ENCODE assay signal across 1 cellular context in the genomic region with DNA sequence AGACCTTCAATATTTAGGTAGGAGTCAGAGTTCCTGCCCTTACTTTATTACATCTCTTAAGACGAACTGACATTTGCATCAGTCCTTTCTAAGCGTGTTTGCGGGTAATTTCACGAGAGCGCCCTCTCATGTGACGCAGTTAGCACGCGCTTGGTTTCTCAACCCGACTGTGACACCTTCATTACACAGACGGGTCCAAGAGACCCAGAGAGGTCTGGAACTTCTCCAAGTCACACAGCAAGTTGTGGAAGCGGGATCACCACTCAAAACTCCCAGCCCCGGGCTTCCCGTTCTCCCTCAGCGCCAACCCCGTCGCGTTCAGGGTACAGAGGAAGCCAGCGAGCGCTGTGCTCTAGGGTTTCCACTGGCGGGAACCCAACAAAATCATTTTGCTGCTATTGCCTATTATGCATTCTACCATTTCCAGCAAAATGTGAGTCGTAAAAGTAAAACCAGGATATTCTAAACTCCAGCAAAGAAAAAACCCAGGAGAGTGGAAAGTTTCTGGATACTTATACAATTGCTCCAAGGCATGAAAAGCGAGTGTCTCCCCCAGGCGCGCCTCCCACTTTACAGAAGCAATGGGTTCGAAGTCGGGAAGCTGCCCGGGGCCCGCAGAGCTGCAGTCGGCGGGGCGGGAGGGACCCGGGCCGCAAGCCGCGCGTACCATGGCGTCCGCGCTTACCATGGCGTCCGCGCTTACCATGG.
TF ChIP-seq lines count a peak whose summit lies in the region.

No MANE protein-coding gene starts in this region.

TF ChIP-seq in K562, 482 proteins besides CTCF, POLR2A, EP300 and RAD21 (continued from another document and continues in another):
- TF ChIP-seq, protein P1, sequence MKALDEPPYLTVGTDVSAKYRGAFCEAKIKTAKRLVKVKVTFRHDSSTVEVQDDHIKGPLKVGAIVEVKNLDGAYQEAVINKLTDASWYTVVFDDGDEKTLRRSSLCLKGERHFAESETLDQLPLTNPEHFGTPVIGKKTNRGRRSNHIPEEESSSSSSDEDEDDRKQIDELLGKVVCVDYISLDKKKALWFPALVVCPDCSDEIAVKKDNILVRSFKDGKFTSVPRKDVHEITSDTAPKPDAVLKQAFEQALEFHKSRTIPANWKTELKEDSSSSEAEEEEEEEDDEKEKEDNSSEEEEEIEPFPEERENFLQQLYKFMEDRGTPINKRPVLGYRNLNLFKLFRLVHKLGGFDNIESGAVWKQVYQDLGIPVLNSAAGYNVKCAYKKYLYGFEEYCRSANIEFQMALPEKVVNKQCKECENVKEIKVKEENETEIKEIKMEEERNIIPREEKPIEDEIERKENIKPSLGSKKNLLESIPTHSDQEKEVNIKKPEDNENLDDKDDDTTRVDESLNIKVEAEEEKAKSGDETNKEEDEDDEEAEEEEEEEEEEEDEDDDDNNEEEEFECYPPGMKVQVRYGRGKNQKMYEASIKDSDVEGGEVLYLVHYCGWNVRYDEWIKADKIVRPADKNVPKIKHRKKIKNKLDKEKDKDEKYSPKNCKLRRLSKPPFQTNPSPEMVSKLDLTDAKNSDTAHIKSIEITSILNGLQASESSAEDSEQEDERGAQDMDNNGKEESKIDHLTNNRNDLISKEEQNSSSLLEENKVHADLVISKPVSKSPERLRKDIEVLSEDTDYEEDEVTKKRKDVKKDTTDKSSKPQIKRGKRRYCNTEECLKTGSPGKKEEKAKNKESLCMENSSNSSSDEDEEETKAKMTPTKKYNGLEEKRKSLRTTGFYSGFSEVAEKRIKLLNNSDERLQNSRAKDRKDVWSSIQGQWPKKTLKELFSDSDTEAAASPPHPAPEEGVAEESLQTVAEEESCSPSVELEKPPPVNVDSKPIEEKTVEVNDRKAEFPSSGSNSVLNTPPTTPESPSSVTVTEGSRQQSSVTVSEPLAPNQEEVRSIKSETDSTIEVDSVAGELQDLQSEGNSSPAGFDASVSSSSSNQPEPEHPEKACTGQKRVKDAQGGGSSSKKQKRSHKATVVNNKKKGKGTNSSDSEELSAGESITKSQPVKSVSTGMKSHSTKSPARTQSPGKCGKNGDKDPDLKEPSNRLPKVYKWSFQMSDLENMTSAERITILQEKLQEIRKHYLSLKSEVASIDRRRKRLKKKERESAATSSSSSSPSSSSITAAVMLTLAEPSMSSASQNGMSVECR (CRISPR knock-in tag; IDR thresholded peaks at IDR 0.05) = no peak
- TF ChIP-seq FIP1L1 (IDR thresholded peaks at IDR 0.05; ENCODE audit: low read depth, low read length, poor library complexity, severe bottlenecking) (no peak), NR2C2 (CRISPR knock-in tag; IDR thresholded peaks at IDR 0.05) (no peak), NR2C2 (tag; IDR thresholded peaks at IDR 0.05) (no peak; the same call in 1 of the 2 replicates), ZNF436 (CRISPR knock-in tag; IDR thresholded peaks at IDR 0.05) (no peak), MXI1 (IDR thresholded peaks at IDR 0.05; ENCODE audit: low read depth, low read length) (no peak; the same call in 1 of the 2 replicates), FOXJ3 (CRISPR knock-in tag; IDR thresholded peaks at IDR 0.05) (no peak), GTF2A2 (tag; IDR thresholded peaks at IDR 0.05) (no peak), CBX3 (IDR thresholded peaks at IDR 0.05; ENCODE audit: borderline replicate concordance in 1 of 2, low read length in 2 of 2) (no peak), SP2 (IDR thresholded peaks at IDR 0.05; ENCODE audit: extremely low read depth, low read depth, low read length, poor library complexity, severe bottlenecking) (no peak), NFXL1 (CRISPR knock-in tag; IDR thresholded peaks at IDR 0.05) (no peak), POLR3A (IDR thresholded peaks at IDR 0.05; ENCODE audit: borderline replicate concordance, extremely low read depth, insufficient read depth, insufficient read length) (no peak), SETDB1 (IDR thresholded peaks at IDR 0.05; ENCODE audit: low read length) (no peak), KDM5B (IDR thresholded peaks at IDR 0.05; ENCODE audit: insufficient replicate concordance, low read depth, low read length) (no peak), ZNF57 (CRISPR knock-in tag; IDR thresholded peaks at IDR 0.05) (no peak), ESRRA (IDR thresholded peaks at IDR 0.05; ENCODE audit: borderline replicate concordance, low read depth) (no peak), CBX5 (IDR thresholded peaks at IDR 0.05; ENCODE audit: borderline replicate concordance, low read depth) (no peak), RB1 (IDR thresholded peaks at IDR 0.05; ENCODE audit: low read depth) (no peak), PHB2 (IDR thresholded peaks at IDR 0.05; ENCODE audit: low read depth) (no peak), NRF1 (conservative IDR thresholded peaks at IDR 0.05 in 1 of 2, IDR thresholded peaks at IDR 0.05 in 1 of 2) (no peak), CREBBP (IDR thresholded peaks at IDR 0.05; ENCODE audit: low read depth, low read length) (no peak), ZNF165 (CRISPR knock-in tag; IDR thresholded peaks at IDR 0.05; ENCODE audit: borderline replicate concordance) (no peak), ZNF408 (CRISPR knock-in tag; IDR thresholded peaks at IDR 0.05; ENCODE audit: low read depth) (no peak), KHSRP (IDR thresholded peaks at IDR 0.05) (no peak), IRF9 (tag; IDR thresholded peaks at IDR 0.05) (no peak), CHD4 (IDR thresholded peaks at IDR 0.05; ENCODE audit: insufficient read depth, insufficient replicate concordance, low read depth, low read length, poor library complexity, severe bottlenecking) (peak; percentile 66), KLF6 (CRISPR knock-in tag; IDR thresholded peaks at IDR 0.05; ENCODE audit: borderline replicate concordance) (no peak), ZNF282 (CRISPR knock-in tag; IDR thresholded peaks at IDR 0.05) (no peak), RFX1 (IDR thresholded peaks at IDR 0.05) (no peak), ZBTB2 (IDR thresholded peaks at IDR 0.05) (no peak), SRF (CRISPR knock-in tag; IDR thresholded peaks at IDR 0.05) (no peak), NR1H2 (CRISPR knock-in tag; IDR thresholded peaks at IDR 0.05) (no peak), EGR1 (conservative IDR thresholded peaks at IDR 0.05) (no peak), PRMT5 (CRISPR knock-in tag; IDR thresholded peaks at IDR 0.05) (no peak)
- TF ChIP-seq, protein P2, sequence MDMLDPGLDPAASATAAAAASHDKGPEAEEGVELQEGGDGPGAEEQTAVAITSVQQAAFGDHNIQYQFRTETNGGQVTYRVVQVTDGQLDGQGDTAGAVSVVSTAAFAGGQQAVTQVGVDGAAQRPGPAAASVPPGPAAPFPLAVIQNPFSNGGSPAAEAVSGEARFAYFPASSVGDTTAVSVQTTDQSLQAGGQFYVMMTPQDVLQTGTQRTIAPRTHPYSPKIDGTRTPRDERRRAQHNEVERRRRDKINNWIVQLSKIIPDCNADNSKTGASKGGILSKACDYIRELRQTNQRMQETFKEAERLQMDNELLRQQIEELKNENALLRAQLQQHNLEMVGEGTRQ (CRISPR knock-in tag; IDR thresholded peaks at IDR 0.05) = peak; percentile 44; the same call in 1 of the 2 replicates
- TF ChIP-seq, protein P3, sequence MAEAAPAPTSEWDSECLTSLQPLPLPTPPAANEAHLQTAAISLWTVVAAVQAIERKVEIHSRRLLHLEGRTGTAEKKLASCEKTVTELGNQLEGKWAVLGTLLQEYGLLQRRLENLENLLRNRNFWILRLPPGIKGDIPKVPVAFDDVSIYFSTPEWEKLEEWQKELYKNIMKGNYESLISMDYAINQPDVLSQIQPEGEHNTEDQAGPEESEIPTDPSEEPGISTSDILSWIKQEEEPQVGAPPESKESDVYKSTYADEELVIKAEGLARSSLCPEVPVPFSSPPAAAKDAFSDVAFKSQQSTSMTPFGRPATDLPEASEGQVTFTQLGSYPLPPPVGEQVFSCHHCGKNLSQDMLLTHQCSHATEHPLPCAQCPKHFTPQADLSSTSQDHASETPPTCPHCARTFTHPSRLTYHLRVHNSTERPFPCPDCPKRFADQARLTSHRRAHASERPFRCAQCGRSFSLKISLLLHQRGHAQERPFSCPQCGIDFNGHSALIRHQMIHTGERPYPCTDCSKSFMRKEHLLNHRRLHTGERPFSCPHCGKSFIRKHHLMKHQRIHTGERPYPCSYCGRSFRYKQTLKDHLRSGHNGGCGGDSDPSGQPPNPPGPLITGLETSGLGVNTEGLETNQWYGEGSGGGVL (CRISPR knock-in tag; IDR thresholded peaks at IDR 0.05) = no peak
- TF ChIP-seq, protein P4, sequence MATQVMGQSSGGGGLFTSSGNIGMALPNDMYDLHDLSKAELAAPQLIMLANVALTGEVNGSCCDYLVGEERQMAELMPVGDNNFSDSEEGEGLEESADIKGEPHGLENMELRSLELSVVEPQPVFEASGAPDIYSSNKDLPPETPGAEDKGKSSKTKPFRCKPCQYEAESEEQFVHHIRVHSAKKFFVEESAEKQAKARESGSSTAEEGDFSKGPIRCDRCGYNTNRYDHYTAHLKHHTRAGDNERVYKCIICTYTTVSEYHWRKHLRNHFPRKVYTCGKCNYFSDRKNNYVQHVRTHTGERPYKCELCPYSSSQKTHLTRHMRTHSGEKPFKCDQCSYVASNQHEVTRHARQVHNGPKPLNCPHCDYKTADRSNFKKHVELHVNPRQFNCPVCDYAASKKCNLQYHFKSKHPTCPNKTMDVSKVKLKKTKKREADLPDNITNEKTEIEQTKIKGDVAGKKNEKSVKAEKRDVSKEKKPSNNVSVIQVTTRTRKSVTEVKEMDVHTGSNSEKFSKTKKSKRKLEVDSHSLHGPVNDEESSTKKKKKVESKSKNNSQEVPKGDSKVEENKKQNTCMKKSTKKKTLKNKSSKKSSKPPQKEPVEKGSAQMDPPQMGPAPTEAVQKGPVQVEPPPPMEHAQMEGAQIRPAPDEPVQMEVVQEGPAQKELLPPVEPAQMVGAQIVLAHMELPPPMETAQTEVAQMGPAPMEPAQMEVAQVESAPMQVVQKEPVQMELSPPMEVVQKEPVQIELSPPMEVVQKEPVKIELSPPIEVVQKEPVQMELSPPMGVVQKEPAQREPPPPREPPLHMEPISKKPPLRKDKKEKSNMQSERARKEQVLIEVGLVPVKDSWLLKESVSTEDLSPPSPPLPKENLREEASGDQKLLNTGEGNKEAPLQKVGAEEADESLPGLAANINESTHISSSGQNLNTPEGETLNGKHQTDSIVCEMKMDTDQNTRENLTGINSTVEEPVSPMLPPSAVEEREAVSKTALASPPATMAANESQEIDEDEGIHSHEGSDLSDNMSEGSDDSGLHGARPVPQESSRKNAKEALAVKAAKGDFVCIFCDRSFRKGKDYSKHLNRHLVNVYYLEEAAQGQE (CRISPR knock-in tag; IDR thresholded peaks at IDR 0.05; ENCODE audit: low read depth) = no peak
- TF ChIP-seq, protein P5, sequence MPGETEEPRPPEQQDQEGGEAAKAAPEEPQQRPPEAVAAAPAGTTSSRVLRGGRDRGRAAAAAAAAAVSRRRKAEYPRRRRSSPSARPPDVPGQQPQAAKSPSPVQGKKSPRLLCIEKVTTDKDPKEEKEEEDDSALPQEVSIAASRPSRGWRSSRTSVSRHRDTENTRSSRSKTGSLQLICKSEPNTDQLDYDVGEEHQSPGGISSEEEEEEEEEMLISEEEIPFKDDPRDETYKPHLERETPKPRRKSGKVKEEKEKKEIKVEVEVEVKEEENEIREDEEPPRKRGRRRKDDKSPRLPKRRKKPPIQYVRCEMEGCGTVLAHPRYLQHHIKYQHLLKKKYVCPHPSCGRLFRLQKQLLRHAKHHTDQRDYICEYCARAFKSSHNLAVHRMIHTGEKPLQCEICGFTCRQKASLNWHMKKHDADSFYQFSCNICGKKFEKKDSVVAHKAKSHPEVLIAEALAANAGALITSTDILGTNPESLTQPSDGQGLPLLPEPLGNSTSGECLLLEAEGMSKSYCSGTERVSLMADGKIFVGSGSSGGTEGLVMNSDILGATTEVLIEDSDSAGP (CRISPR knock-in tag; IDR thresholded peaks at IDR 0.05) = no peak
- TF ChIP-seq, protein P6, sequence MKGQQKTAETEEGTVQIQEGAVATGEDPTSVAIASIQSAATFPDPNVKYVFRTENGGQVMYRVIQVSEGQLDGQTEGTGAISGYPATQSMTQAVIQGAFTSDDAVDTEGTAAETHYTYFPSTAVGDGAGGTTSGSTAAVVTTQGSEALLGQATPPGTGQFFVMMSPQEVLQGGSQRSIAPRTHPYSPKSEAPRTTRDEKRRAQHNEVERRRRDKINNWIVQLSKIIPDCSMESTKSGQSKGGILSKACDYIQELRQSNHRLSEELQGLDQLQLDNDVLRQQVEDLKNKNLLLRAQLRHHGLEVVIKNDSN (CRISPR knock-in tag; IDR thresholded peaks at IDR 0.05) = peak; percentile 80
- TF ChIP-seq, protein P7, sequence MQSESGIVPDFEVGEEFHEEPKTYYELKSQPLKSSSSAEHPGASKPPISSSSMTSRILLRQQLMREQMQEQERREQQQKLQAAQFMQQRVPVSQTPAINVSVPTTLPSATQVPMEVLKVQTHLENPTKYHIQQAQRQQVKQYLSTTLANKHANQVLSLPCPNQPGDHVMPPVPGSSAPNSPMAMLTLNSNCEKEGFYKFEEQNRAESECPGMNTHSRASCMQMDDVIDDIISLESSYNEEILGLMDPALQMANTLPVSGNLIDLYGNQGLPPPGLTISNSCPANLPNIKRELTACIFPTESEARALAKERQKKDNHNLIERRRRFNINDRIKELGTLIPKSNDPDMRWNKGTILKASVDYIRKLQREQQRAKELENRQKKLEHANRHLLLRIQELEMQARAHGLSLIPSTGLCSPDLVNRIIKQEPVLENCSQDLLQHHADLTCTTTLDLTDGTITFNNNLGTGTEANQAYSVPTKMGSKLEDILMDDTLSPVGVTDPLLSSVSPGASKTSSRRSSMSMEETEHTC (IDR thresholded peaks at IDR 0.05) = no peak
